1 cellular context compared by ENCODE assay signal in the genomic region with DNA sequence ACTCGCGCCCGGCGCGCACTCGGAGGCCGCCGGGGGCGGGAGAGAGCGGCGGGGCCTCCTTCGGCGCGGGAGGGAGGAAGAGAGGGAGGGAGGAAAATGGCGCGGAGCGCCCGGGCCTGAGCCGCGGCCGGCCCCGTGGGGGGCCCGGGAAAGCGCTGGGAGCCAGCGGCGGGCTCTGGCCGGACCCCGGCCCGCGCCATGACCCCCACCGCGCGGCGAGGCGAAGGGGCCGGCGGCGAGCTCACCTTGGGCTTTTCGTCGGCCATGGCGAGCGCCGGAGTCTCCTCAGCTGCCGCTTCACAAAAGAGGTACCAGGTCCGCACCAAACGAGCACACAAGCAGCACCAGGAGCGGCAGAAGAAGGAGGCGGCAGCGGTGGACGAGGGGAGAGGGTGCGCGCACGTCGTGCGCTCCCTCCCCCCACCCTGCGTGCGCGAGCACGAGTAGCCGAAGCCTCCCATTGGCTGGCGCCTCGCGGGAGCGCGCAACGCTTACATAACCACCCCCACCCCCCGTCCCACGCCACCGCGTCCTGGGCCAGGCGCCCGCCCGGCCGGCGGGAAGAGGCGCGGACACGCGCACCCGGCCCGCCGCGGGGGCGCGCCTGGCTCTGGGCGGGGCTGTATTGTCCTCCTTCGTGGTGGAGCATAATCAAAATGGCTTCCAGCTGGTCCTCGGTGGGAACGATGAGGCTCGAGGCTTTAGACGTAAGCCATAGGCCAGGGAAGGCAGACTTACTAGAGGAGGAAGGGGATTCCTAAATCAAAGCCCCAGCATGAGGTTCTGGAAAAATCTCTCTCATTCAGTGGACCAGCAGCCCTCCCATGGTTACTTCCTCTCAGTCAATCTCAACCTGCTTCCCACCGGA.
TF ChIP-seq lines count a peak whose summit lies in the region.

A gene (minus strand): TSS at position 391 of the 868 bp plus-strand sequence. CDS start 125 bp downstream, at position 266.

TF ChIP-seq in HepG2, 621 proteins besides CTCF, POLR2A, EP300 and RAD21 (continued from another document and continues in another):
- TF ChIP-seq, protein P1, sequence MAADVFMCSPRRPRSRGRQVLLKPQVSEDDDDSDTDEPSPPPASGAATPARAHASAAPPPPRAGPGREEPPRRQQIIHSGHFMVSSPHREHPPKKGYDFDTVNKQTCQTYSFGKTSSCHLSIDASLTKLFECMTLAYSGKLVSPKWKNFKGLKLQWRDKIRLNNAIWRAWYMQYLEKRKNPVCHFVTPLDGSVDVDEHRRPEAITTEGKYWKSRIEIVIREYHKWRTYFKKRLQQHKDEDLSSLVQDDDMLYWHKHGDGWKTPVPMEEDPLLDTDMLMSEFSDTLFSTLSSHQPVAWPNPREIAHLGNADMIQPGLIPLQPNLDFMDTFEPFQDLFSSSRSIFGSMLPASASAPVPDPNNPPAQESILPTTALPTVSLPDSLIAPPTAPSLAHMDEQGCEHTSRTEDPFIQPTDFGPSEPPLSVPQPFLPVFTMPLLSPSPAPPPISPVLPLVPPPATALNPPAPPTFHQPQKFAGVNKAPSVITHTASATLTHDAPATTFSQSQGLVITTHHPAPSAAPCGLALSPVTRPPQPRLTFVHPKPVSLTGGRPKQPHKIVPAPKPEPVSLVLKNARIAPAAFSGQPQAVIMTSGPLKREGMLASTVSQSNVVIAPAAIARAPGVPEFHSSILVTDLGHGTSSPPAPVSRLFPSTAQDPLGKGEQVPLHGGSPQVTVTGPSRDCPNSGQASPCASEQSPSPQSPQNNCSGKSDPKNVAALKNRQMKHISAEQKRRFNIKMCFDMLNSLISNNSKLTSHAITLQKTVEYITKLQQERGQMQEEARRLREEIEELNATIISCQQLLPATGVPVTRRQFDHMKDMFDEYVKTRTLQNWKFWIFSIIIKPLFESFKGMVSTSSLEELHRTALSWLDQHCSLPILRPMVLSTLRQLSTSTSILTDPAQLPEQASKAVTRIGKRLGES (CRISPR knock-in tag; IDR thresholded peaks at IDR 0.05; ENCODE audit: borderline replicate concordance): no peak
- TF ChIP-seq MAFF (IDR thresholded peaks at IDR 0.05; ENCODE audit: low read depth, low read length) (no peak), ZNF567 (CRISPR knock-in tag; IDR thresholded peaks at IDR 0.05; ENCODE audit: borderline replicate concordance) (no peak), MYC (CRISPR knock-in tag; IDR thresholded peaks at IDR 0.05; ENCODE audit: borderline replicate concordance) (peak; percentile 85), MIER3 (CRISPR knock-in tag; IDR thresholded peaks at IDR 0.05; ENCODE audit: borderline replicate concordance) (0 out of 2 replicates have a peak, but pooled peaks have one; percentile 34), PAWR (CRISPR knock-in tag; IDR thresholded peaks at IDR 0.05; ENCODE audit: borderline replicate concordance) (no peak), NR3C1 (CRISPR knock-in tag; IDR thresholded peaks at IDR 0.05) (no peak), SP5 (CRISPR knock-in tag; IDR thresholded peaks at IDR 0.05; ENCODE audit: borderline replicate concordance, low read depth) (0 out of 2 replicates have a peak, but pooled peaks have one; percentile 40), RFXAP (CRISPR knock-in tag; IDR thresholded peaks at IDR 0.05; ENCODE audit: borderline replicate concordance) (no peak; the same call in 1 of the 2 replicates), MIXL1 (CRISPR knock-in tag; IDR thresholded peaks at IDR 0.05) (no peak), ZNF10 (CRISPR knock-in tag; IDR thresholded peaks at IDR 0.05; ENCODE audit: borderline replicate concordance, low read depth) (no peak), ZNF256 (CRISPR knock-in tag; conservative IDR thresholded peaks at IDR 0.05) (no peak), KLF9 (CRISPR knock-in tag; IDR thresholded peaks at IDR 0.05; ENCODE audit: low read depth) (no peak), ZFP62 (CRISPR knock-in tag; IDR thresholded peaks at IDR 0.05) (no peak), SMAD9 (CRISPR knock-in tag; IDR thresholded peaks at IDR 0.05) (no peak), EZH2 (conservative IDR thresholded peaks at IDR 0.05; ENCODE audit: low read depth, low read length) (no peak), ZNF264 (CRISPR knock-in tag; IDR thresholded peaks at IDR 0.05) (no peak), ETV6 (CRISPR knock-in tag; conservative IDR thresholded peaks at IDR 0.05) (no peak), YEATS4 (CRISPR knock-in tag; IDR thresholded peaks at IDR 0.05; ENCODE audit: borderline replicate concordance) (peak; percentile 92), ZNF383 (CRISPR knock-in tag; IDR thresholded peaks at IDR 0.05; ENCODE audit: borderline replicate concordance) (no peak), ZBTB20 (CRISPR knock-in tag; IDR thresholded peaks at IDR 0.05; ENCODE audit: borderline replicate concordance, low read depth) (no peak)
- TF ChIP-seq, protein P2, sequence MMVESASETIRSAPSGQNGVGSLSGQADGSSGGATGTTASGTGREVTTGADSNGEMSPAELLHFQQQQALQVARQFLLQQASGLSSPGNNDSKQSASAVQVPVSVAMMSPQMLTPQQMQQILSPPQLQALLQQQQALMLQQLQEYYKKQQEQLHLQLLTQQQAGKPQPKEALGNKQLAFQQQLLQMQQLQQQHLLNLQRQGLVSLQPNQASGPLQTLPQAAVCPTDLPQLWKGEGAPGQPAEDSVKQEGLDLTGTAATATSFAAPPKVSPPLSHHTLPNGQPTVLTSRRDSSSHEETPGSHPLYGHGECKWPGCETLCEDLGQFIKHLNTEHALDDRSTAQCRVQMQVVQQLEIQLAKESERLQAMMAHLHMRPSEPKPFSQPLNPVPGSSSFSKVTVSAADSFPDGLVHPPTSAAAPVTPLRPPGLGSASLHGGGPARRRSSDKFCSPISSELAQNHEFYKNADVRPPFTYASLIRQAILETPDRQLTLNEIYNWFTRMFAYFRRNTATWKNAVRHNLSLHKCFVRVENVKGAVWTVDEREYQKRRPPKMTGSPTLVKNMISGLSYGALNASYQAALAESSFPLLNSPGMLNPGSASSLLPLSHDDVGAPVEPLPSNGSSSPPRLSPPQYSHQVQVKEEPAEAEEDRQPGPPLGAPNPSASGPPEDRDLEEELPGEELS (CRISPR knock-in tag; IDR thresholded peaks at IDR 0.05): peak; percentile 53; the same call in 1 of the 2 replicates
- TF ChIP-seq, protein P3, sequence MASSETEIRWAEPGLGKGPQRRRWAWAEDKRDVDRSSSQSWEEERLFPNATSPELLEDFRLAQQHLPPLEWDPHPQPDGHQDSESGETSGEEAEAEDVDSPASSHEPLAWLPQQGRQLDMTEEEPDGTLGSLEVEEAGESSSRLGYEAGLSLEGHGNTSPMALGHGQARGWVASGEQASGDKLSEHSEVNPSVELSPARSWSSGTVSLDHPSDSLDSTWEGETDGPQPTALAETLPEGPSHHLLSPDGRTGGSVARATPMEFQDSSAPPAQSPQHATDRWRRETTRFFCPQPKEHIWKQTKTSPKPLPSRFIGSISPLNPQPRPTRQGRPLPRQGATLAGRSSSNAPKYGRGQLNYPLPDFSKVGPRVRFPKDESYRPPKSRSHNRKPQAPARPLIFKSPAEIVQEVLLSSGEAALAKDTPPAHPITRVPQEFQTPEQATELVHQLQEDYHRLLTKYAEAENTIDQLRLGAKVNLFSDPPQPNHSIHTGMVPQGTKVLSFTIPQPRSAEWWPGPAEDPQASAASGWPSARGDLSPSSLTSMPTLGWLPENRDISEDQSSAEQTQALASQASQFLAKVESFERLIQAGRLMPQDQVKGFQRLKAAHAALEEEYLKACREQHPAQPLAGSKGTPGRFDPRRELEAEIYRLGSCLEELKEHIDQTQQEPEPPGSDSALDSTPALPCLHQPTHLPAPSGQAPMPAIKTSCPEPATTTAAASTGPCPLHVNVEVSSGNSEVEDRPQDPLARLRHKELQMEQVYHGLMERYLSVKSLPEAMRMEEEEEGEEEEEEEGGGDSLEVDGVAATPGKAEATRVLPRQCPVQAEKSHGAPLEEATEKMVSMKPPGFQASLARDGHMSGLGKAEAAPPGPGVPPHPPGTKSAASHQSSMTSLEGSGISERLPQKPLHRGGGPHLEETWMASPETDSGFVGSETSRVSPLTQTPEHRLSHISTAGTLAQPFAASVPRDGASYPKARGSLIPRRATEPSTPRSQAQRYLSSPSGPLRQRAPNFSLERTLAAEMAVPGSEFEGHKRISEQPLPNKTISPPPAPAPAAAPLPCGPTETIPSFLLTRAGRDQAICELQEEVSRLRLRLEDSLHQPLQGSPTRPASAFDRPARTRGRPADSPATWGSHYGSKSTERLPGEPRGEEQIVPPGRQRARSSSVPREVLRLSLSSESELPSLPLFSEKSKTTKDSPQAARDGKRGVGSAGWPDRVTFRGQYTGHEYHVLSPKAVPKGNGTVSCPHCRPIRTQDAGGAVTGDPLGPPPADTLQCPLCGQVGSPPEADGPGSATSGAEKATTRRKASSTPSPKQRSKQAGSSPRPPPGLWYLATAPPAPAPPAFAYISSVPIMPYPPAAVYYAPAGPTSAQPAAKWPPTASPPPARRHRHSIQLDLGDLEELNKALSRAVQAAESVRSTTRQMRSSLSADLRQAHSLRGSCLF (CRISPR knock-in tag; IDR thresholded peaks at IDR 0.05; ENCODE audit: borderline replicate concordance): no peak
- TF ChIP-seq, protein P4, sequence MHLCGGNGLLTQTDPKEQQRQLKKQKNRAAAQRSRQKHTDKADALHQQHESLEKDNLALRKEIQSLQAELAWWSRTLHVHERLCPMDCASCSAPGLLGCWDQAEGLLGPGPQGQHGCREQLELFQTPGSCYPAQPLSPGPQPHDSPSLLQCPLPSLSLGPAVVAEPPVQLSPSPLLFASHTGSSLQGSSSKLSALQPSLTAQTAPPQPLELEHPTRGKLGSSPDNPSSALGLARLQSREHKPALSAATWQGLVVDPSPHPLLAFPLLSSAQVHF (CRISPR knock-in tag; IDR thresholded peaks at IDR 0.05): no peak
- TF ChIP-seq, protein P5, sequence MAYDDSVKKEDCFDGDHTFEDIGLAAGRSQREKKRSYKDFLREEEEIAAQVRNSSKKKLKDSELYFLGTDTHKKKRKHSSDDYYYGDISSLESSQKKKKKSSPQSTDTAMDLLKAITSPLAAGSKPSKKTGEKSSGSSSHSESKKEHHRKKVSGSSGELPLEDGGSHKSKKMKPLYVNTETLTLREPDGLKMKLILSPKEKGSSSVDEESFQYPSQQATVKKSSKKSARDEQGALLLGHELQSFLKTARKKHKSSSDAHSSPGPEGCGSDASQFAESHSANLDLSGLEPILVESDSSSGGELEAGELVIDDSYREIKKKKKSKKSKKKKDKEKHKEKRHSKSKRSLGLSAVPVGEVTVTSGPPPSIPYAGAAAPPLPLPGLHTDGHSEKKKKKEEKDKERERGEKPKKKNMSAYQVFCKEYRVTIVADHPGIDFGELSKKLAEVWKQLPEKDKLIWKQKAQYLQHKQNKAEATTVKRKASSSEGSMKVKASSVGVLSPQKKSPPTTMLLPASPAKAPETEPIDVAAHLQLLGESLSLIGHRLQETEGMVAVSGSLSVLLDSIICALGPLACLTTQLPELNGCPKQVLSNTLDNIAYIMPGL (CRISPR knock-in tag; IDR thresholded peaks at IDR 0.05; ENCODE audit: borderline replicate concordance in 1 of 2, low read depth in 1 of 2): peak; percentile 84 to 94
- TF ChIP-seq, protein P6, sequence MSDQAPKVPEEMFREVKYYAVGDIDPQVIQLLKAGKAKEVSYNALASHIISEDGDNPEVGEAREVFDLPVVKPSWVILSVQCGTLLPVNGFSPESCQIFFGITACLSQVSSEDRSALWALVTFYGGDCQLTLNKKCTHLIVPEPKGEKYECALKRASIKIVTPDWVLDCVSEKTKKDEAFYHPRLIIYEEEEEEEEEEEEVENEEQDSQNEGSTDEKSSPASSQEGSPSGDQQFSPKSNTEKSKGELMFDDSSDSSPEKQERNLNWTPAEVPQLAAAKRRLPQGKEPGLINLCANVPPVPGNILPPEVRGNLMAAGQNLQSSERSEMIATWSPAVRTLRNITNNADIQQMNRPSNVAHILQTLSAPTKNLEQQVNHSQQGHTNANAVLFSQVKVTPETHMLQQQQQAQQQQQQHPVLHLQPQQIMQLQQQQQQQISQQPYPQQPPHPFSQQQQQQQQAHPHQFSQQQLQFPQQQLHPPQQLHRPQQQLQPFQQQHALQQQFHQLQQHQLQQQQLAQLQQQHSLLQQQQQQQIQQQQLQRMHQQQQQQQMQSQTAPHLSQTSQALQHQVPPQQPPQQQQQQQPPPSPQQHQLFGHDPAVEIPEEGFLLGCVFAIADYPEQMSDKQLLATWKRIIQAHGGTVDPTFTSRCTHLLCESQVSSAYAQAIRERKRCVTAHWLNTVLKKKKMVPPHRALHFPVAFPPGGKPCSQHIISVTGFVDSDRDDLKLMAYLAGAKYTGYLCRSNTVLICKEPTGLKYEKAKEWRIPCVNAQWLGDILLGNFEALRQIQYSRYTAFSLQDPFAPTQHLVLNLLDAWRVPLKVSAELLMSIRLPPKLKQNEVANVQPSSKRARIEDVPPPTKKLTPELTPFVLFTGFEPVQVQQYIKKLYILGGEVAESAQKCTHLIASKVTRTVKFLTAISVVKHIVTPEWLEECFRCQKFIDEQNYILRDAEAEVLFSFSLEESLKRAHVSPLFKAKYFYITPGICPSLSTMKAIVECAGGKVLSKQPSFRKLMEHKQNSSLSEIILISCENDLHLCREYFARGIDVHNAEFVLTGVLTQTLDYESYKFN (CRISPR knock-in tag; conservative IDR thresholded peaks at IDR 0.05): no peak; the same call in 1 of the 2 replicates
- TF ChIP-seq, protein P7, sequence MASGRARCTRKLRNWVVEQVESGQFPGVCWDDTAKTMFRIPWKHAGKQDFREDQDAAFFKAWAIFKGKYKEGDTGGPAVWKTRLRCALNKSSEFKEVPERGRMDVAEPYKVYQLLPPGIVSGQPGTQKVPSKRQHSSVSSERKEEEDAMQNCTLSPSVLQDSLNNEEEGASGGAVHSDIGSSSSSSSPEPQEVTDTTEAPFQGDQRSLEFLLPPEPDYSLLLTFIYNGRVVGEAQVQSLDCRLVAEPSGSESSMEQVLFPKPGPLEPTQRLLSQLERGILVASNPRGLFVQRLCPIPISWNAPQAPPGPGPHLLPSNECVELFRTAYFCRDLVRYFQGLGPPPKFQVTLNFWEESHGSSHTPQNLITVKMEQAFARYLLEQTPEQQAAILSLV (CRISPR knock-in tag; IDR thresholded peaks at IDR 0.05; ENCODE audit: borderline replicate concordance): peak; percentile 28; the same call in 1 of the 2 replicates
- TF ChIP-seq, protein P8, sequence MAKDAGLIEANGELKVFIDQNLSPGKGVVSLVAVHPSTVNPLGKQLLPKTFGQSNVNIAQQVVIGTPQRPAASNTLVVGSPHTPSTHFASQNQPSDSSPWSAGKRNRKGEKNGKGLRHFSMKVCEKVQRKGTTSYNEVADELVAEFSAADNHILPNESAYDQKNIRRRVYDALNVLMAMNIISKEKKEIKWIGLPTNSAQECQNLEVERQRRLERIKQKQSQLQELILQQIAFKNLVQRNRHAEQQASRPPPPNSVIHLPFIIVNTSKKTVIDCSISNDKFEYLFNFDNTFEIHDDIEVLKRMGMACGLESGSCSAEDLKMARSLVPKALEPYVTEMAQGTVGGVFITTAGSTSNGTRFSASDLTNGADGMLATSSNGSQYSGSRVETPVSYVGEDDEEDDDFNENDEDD (CRISPR knock-in tag; IDR thresholded peaks at IDR 0.05; ENCODE audit: borderline replicate concordance): peak; percentile 71
- TF ChIP-seq, protein P9, sequence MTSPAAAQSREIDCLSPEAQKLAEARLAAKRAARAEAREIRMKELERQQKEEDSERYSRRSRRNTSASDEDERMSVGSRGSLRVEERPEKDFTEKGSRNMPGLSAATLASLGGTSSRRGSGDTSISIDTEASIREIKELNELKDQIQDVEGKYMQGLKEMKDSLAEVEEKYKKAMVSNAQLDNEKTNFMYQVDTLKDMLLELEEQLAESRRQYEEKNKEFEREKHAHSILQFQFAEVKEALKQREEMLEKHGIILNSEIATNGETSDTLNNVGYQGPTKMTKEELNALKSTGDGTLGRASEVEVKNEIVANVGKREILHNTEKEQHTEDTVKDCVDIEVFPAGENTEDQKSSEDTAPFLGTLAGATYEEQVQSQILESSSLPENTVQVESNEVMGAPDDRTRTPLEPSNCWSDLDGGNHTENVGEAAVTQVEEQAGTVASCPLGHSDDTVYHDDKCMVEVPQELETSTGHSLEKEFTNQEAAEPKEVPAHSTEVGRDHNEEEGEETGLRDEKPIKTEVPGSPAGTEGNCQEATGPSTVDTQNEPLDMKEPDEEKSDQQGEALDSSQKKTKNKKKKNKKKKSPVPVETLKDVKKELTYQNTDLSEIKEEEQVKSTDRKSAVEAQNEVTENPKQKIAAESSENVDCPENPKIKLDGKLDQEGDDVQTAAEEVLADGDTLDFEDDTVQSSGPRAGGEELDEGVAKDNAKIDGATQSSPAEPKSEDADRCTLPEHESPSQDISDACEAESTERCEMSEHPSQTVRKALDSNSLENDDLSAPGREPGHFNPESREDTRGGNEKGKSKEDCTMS (CRISPR knock-in tag; conservative IDR thresholded peaks at IDR 0.05): no peak
